In the genomic region with DNA sequence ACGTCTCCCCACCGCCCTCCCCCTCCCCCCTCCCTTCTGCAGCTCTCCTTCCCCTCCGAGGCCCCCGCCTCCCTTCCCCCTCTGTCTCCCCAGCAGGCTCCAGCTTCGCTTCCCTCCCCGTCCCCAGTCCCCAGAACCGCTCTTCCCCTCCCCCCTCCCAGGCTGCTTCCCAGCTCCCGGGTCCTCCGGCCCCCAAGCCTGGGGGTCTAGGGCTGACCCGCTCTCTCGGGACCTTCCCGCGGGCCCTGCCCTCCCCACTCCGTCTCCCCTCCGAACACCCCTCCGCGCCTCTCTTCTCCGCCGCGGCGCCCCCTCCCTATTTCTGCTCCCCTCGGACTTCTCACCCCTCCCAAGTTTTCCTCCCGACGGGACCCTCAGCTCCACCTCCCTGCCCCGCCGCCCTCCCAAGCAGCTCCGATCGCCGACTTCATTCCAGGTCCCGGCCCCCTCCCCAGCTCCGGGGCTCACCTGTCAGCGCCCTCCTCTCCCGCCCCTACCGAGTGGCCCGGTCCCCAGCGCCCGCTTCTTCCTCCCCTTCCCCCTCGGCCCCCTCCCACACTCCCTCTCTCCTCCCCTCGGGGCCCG, we compare ENCODE assay signal across 8 cellular contexts. TPM values are rescaled to one million over a fixed set of nuclear protein-coding genes. Genes with fewer than 3 reads are reported as not detected.
DNase-seq lines count a peak whose midpoint lies in the region; ATAC-seq and TF ChIP-seq lines count a peak whose summit lies in the region.

No MANE protein-coding gene starts in this region.

- H3K27me3 ChIP-seq in SK-N-SH (ENCODE audit: insufficient read depth) (peaks cover 16% of the 10 kb centered on the region), osteoblast (ENCODE audit: insufficient read depth, low read length) (peaks cover 41% of the 10 kb centered on the region)

- no peak for TF ChIP-seq EP300 in SK-N-SH (IDR thresholded peaks at IDR 0.05; ENCODE audit: borderline replicate concordance in 1 of 2, low read depth in 1 of 2, low read length in 1 of 2)

- H3K79me2 ChIP-seq in SK-N-SH (ENCODE audit: insufficient read depth) (no peaks in the 10 kb centered on the region), osteoblast (ENCODE audit: insufficient read depth, low read length) (no peaks in the 10 kb centered on the region)

- no peak; the same call in 2 of the 3 replicates for ATAC-seq in SK-N-SH treated with all-trans-retinoic acid at 6 μM for 48 hours
- peak in 3 of 4 experiments; percentile 3 to 14 (median 10) for ATAC-seq in T-cell (replicated peaks in 1 of 4)
- no peak for ATAC-seq in HG02970 (IDR thresholded peaks at IDR 0.05; ENCODE audit: low FRiP score, unreplicated experiment)

- no peaks in the 10 kb centered on the region for H4K20me1 ChIP-seq in SK-N-SH (ENCODE audit: insufficient read depth)
- H4K20me1 ChIP-seq in osteoblast (ENCODE audit: insufficient read depth, low read length) = no peaks in the 10 kb centered on the region

- H3K9me2 ChIP-seq in SK-N-SH = no peaks in the 10 kb centered on the region

- H3K9me3 ChIP-seq in SK-N-SH (no peaks in the 10 kb centered on the region), osteoblast (ENCODE audit: low read depth, low read length) (no peaks in the 10 kb centered on the region)

- H3F3A ChIP-seq in SK-N-SH (replicated peaks; ENCODE audit: insufficient read depth) = peaks cover 14% of the 10 kb centered on the region

- CTCF ChIA-PET in SK-N-SH (lab: Yijun Ruan, JAX) (interaction anchor here (0.9 to 12.5 kb wide), 9 partner anchors 10 to 148 kb away, joined by 3 to 132 read pairs (median 4); no protein-coding TSS in a partner anchor), T-cell (lab: Charles Lee) (interaction anchor here (0.6 to 0.8 kb wide), 4 partner anchors 67 to 411 kb away, joined by 3 to 4 read pairs (median 4); no protein-coding TSS in a partner anchor)

- 2% methylated on average over 40 of the region's 40 CpGs for WGBS in SK-N-SH (ENCODE audit: low lambda C conversion rate)

- H3K4me1 ChIP-seq in SK-N-SH (ENCODE audit: control insufficient read depth in 1 of 2, insufficient read depth in 2 of 2, low read depth in 1 of 2, low read length in 1 of 2) (peaks cover 4 to 37% of the 10 kb centered on the region in 2 experiments; a peak in 1 of 4 replicates), osteoblast (ENCODE audit: insufficient read depth, low read length) (no peaks in the 10 kb centered on the region)

- H3K27ac Mint-ChIP-seq in T-cell = no peak overlapping the region

- H3K9me3 Mint-ChIP-seq in T-cell = no peaks in the 10 kb centered on the region

- DNase-seq in SK-N-SH = peak; percentile 79
- DNase-seq in T-cell = peak in 11 of 34 experiments; percentile 4 to 36 (median 21)
- no peak for DNase-seq in fibroblast of pulmonary artery (ENCODE audit: low read depth)
- no peak for DNase-seq in osteoblast (ENCODE audit: insufficient read length, low spot score, missing footprints)
- DNase-seq in cerebellar nuclear complex (lab: John Stamatoyannopoulos, UW) = no peak
- no peak for DNase-seq in DMS79 treated with DMSO at 0.1 percent for 48 hours (lab: John Stamatoyannopoulos, UW)

- H3K4me2 ChIP-seq in SK-N-SH (peak overlapping the region; percentile 92), osteoblast (ENCODE audit: insufficient read depth, low read length) (peak overlapping the region; percentile 78)

- H3K27me3 Mint-ChIP-seq in T-cell = no peaks in the 10 kb centered on the region

- no peak for TF ChIP-seq CTCF in SK-N-SH (IDR thresholded peaks at IDR 0.05)
- TF ChIP-seq CTCF in fibroblast of pulmonary artery (IDR thresholded peaks at IDR 0.05; ENCODE audit: low read length, missing control alignments) = no peak
- no peak for TF ChIP-seq CTCF in osteoblast (IDR thresholded peaks at IDR 0.05; ENCODE audit: extremely low read depth, low read depth, low read length)

- H3K4me3 ChIP-seq in SK-N-SH (ENCODE audit: low read depth in 2 of 2, low read length in 1 of 2) (peak overlapping the region; percentile 61 to 78), fibroblast of pulmonary artery (replicated peaks; ENCODE audit: low read depth, low read length) (peak overlapping the region; percentile 80), osteoblast (ENCODE audit: insufficient read depth, low read length) (peak overlapping the region; percentile 48)

- TF ChIP-seq RAD21 in SK-N-SH (IDR thresholded peaks at IDR 0.05; ENCODE audit: low read length) = no peak

- POLR2A ChIA-PET in SK-N-SH (lab: Yijun Ruan, JAX) = interaction anchor here (0.6 to 0.8 kb wide), 2 partner anchors 17 to 1391 kb away, joined by 3 to 5 read pairs; no protein-coding TSS in a partner anchor
- POLR2A ChIA-PET in T-cell (lab: Charles Lee) = interaction anchor here in 1 of 2 donors (0.6 kb wide), 1 partner anchor 20 kb away, joined by 3 read pairs; no protein-coding TSS in a partner anchor

- no peak overlapping the region for H3K9ac ChIP-seq in SK-N-SH

- H3K36me3 Mint-ChIP-seq in T-cell = no peaks in the 10 kb centered on the region

- H3K27ac ChIP-seq in SK-N-SH (ENCODE audit: low read depth in 2 of 2, low read length in 1 of 2) (peak overlapping the region in 1 of 2 experiments; percentile 58; a peak in 1 of 4 replicates), osteoblast (ENCODE audit: low read depth, low read length) (no peak overlapping the region)

- H2AFZ ChIP-seq in SK-N-SH (ENCODE audit: low read depth) (peak overlapping the region; percentile 63; the same call in 1 of the 2 replicates), osteoblast (ENCODE audit: low read length) (no peak overlapping the region)

- H3K36me3 ChIP-seq in SK-N-SH (replicated peaks in 1 of 2; ENCODE audit: control insufficient read depth in 1 of 2, insufficient read depth in 2 of 2, low read length in 1 of 2) = peaks cover 0 to 7% of the 10 kb centered on the region in 2 experiments
- H3K36me3 ChIP-seq in osteoblast (ENCODE audit: insufficient read depth, low read length) = no peaks in the 10 kb centered on the region

- H3K4me3 Mint-ChIP-seq in T-cell = peak overlapping the region; percentile 58 to 82 (median 74)

- H3K4me1 Mint-ChIP-seq in T-cell = peaks cover 10 to 11% (median 10%) of the 10 kb centered on the region in 3 donors

TF ChIP-seq in SK-N-SH, 30 proteins besides CTCF, POLR2A, EP300 and RAD21 (continues in another document):
- TF ChIP-seq RFX5 (IDR thresholded peaks at IDR 0.05; ENCODE audit: low read length) (no peak), GATA2 (CRISPR knock-in tag; IDR thresholded peaks at IDR 0.05) (no peak), FOSL2 (IDR thresholded peaks at IDR 0.05; ENCODE audit: borderline replicate concordance, low read depth) (no peak), POLR2AphosphoS5 (IDR thresholded peaks at IDR 0.05; ENCODE audit: low read depth, low read length) (no peak), CHD2 (IDR thresholded peaks at IDR 0.05; ENCODE audit: low read length, partially characterized antibody) (no peak)
- TF ChIP-seq, protein P1, sequence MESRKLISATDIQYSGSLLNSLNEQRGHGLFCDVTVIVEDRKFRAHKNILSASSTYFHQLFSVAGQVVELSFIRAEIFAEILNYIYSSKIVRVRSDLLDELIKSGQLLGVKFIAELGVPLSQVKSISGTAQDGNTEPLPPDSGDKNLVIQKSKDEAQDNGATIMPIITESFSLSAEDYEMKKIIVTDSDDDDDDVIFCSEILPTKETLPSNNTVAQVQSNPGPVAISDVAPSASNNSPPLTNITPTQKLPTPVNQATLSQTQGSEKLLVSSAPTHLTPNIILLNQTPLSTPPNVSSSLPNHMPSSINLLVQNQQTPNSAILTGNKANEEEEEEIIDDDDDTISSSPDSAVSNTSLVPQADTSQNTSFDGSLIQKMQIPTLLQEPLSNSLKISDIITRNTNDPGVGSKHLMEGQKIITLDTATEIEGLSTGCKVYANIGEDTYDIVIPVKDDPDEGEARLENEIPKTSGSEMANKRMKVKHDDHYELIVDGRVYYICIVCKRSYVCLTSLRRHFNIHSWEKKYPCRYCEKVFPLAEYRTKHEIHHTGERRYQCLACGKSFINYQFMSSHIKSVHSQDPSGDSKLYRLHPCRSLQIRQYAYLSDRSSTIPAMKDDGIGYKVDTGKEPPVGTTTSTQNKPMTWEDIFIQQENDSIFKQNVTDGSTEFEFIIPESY (IDR thresholded peaks at IDR 0.05; ENCODE audit: borderline replicate concordance, low read depth) = no peak

TF ChIP-seq in SK-N-SH treated with all-trans-retinoic acid at 6 μM for 48 hours, 23 proteins besides CTCF, POLR2A, EP300 and RAD21 (continues in another document):
- TF ChIP-seq BACH2 (CRISPR knock-in tag; IDR thresholded peaks at IDR 0.05; ENCODE audit: borderline replicate concordance) (no peak), ESRRG (CRISPR knock-in tag; IDR thresholded peaks at IDR 0.05) (no peak)
- TF ChIP-seq, protein P2, sequence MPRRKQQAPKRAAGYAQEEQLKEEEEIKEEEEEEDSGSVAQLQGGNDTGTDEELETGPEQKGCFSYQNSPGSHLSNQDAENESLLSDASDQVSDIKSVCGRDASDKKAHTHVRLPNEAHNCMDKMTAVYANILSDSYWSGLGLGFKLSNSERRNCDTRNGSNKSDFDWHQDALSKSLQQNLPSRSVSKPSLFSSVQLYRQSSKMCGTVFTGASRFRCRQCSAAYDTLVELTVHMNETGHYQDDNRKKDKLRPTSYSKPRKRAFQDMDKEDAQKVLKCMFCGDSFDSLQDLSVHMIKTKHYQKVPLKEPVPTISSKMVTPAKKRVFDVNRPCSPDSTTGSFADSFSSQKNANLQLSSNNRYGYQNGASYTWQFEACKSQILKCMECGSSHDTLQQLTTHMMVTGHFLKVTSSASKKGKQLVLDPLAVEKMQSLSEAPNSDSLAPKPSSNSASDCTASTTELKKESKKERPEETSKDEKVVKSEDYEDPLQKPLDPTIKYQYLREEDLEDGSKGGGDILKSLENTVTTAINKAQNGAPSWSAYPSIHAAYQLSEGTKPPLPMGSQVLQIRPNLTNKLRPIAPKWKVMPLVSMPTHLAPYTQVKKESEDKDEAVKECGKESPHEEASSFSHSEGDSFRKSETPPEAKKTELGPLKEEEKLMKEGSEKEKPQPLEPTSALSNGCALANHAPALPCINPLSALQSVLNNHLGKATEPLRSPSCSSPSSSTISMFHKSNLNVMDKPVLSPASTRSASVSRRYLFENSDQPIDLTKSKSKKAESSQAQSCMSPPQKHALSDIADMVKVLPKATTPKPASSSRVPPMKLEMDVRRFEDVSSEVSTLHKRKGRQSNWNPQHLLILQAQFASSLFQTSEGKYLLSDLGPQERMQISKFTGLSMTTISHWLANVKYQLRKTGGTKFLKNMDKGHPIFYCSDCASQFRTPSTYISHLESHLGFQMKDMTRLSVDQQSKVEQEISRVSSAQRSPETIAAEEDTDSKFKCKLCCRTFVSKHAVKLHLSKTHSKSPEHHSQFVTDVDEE (CRISPR knock-in tag; IDR thresholded peaks at IDR 0.05) = no peak

RNA-seq across cellular contexts. Expression of gene ZNF467, which starts 1.1 kb away (rescaled TPM):
- 2.6 and 4.1 TPM in 2 replicates for polyA plus RNA-seq in SK-N-SH (2012; rRNA removed)
- polyA plus RNA-seq in SK-N-SH (2012; cell fraction: cytosol; rRNA removed) = 2.1 and 3.1 TPM in 2 replicates
- 10.0 and 12.6 TPM in 2 replicates for polyA plus RNA-seq in SK-N-SH (2012; cell fraction: nucleus; rRNA removed)
- total RNA-seq in T-cell = 1 to 10 TPM; 3.0 to 5.3 (median 4.5) TPM
- total RNA-seq in osteoblast = not detected in 2 replicates

Comparison
In these comparisons a context has a peak if more than half of its experiments do, and no peak if none do; other contexts are left out.
1. ATAC-seq: peak in T-cell (3 of 4); none in SK-N-SH treated with all-trans-retinoic acid at 6 μM for 48 hours (single experiment) and HG02970 (single experiment).
2. Peak in every context shown above with its lines, with median percentiles within 50 percentile points of each other: H3K4me3 ChIP-seq.